Comparison of ENCODE assay signal across 22 cellular contexts in the genomic region with DNA sequence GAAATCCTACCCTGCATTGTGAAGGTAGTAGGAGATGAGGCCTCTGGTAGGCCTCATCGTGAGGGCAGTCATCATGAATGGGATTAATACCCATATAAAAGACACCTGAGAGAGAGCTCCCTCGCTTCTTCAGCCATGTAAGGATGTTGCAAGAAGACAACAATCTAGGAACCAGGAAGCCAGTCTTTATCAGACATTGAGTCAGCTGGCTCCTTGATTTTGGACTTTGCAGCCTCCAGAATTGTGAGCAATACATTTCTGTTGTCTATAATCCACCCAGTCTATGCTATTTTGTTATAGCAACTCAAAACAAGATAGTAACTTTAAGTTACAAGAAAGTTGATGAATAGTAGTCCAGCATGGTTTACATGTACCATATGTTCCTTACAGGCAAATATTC.
"Had no signal": no experiment of that assay in that cellular context is flagged by ENCODE, and none has a peak within 500 bp of the region (broad histone marks: within the 10 kb centered on the region; RNA-seq: fewer than 3 reads in every experiment).

No MANE protein-coding gene starts in this region.

- H3K79me2 ChIP-seq: parathyroid adenoma had no signal

- H3K4me3 ChIP-seq: coronary artery, heart right ventricle, left lung, lower lobe of right lung, prostate gland, spleen, stomach, thoracic aorta, transverse colon had no signal

- ATAC-seq: heart right ventricle, left lung, lower lobe of right lung, sciatic nerve had no signal

- DNase-seq: effector CD4-positive, alpha-beta T cell; endodermal cell; foreskin melanocyte; heart right ventricle; hypothalamus; left lung; lower lobe of right lung; midbrain; occipital lobe; spleen; stimulated activated CD4-positive, alpha-beta T cell treated with anti-CD3 and anti-CD28 coated beads, Interleukin-15, amount 100 ng/mL, for 24 hours; stimulated activated CD4-positive, alpha-beta T cell treated with anti-CD3 and anti-CD28 coated beads, Interleukin-2, amount 100 ng/mL, for 24 hours; stimulated activated CD4-positive, alpha-beta T cell treated with anti-CD3 and anti-CD28 coated beads, Interleukin-4, amount 100 ng/mL, for 4 hours; stimulated activated naive CD4-positive, alpha-beta T cell; stomach; substantia nigra; transverse colon had no signal

- H3K27ac ChIP-seq: left lung, parathyroid adenoma, prostate gland, spleen, stomach, thoracic aorta had no signal

- H3K9me3 ChIP-seq: heart right ventricle, left lung, lower lobe of right lung, prostate gland, spleen, stomach, thoracic aorta, transverse colon had no signal

- H3K4me1 ChIP-seq: left lung, lower lobe of right lung, parathyroid adenoma, prostate gland, spleen, stomach, transverse colon had no signal

- H3K36me3 ChIP-seq: heart right ventricle, left lung, lower lobe of right lung, prostate gland, spleen, stomach, thoracic aorta, transverse colon had no signal

- H2AFZ ChIP-seq: parathyroid adenoma had no signal

- H3K9ac ChIP-seq: parathyroid adenoma had no signal

- H3K27me3 ChIP-seq: heart right ventricle, left lung, spleen, stomach, transverse colon had no signal
